1 cellular context compared by ENCODE assay signal in genomic region chr6:130365166-130366010, GRCh38.
A peak's percentile ranks its signal among the peaks of the same experiment; 100 is the strongest.
TF ChIP-seq lines count a peak whose summit lies in the region.

No MANE protein-coding gene starts in this region.

TF ChIP-seq in HEK293, 187 proteins besides CTCF, POLR2A, EP300 and RAD21 (continued from another document):
- TF ChIP-seq ZFP41 (tag by site-specific recombination; IDR thresholded peaks at IDR 0.05; ENCODE audit: borderline replicate concordance) (no peak), SP7 (tag by site-specific recombination; IDR thresholded peaks at IDR 0.05) (peak; percentile 39; the same call in 1 of the 2 replicates), ZNF362 (tag by site-specific recombination; IDR thresholded peaks at IDR 0.05) (no peak), AEBP2 (tag by site-specific recombination; IDR thresholded peaks at IDR 0.05; ENCODE audit: borderline replicate concordance) (no peak), REPIN1 (tag by site-specific recombination; IDR thresholded peaks at IDR 0.05; ENCODE audit: low read depth) (no peak), KLF9 (tag by site-specific recombination; IDR thresholded peaks at IDR 0.05; ENCODE audit: low read depth) (peak; percentile 89), SETDB1 (IDR thresholded peaks at IDR 0.05; ENCODE audit: insufficient read length, low read length) (no peak), ZNF155 (tag by site-specific recombination; IDR thresholded peaks at IDR 0.05) (no peak), ZNF521 (tag by site-specific recombination; IDR thresholded peaks at IDR 0.05) (no peak), RBAK (tag by site-specific recombination; IDR thresholded peaks at IDR 0.05) (no peak), ZBTB7A (tag by site-specific recombination; IDR thresholded peaks at IDR 0.05; ENCODE audit: low read depth) (no peak), HIC1 (tag by site-specific recombination; IDR thresholded peaks at IDR 0.05) (no peak), ZNF169 (tag by site-specific recombination; IDR thresholded peaks at IDR 0.05) (no peak), KLF10 (tag by site-specific recombination; IDR thresholded peaks at IDR 0.05) (peak; percentile 79), ZFP37 (tag by site-specific recombination; IDR thresholded peaks at IDR 0.05) (peak; percentile 44; the same call in 1 of the 2 replicates), ZBTB8A (tag by site-specific recombination; IDR thresholded peaks at IDR 0.05) (peak; percentile 85), ZNF292 (tag by site-specific recombination; IDR thresholded peaks at IDR 0.05; ENCODE audit: borderline replicate concordance, low read depth) (no peak), ZNF658 (tag by site-specific recombination; IDR thresholded peaks at IDR 0.05) (no peak), ZNF19 (tag by site-specific recombination; IDR thresholded peaks at IDR 0.05; ENCODE audit: low read depth) (no peak), ZNF37A (tag by site-specific recombination; IDR thresholded peaks at IDR 0.05) (no peak), ZNF510 (tag by site-specific recombination; IDR thresholded peaks at IDR 0.05; ENCODE audit: insufficient replicate concordance) (no peak), YY1 (tag by site-specific recombination; IDR thresholded peaks at IDR 0.05) (no peak), ZNF768 (tag by site-specific recombination; IDR thresholded peaks at IDR 0.05) (no peak), ZNF560 (tag by site-specific recombination; IDR thresholded peaks at IDR 0.05; ENCODE audit: borderline replicate concordance) (no peak), YY2 (tag by site-specific recombination; IDR thresholded peaks at IDR 0.05) (no peak), ZNF157 (tag by site-specific recombination; IDR thresholded peaks at IDR 0.05) (no peak), IKZF3 (tag by site-specific recombination; IDR thresholded peaks at IDR 0.05) (no peak; the same call in 1 of the 2 replicates), ZNF184 (tag by site-specific recombination; IDR thresholded peaks at IDR 0.05) (no peak)
- TF ChIP-seq, protein P1, sequence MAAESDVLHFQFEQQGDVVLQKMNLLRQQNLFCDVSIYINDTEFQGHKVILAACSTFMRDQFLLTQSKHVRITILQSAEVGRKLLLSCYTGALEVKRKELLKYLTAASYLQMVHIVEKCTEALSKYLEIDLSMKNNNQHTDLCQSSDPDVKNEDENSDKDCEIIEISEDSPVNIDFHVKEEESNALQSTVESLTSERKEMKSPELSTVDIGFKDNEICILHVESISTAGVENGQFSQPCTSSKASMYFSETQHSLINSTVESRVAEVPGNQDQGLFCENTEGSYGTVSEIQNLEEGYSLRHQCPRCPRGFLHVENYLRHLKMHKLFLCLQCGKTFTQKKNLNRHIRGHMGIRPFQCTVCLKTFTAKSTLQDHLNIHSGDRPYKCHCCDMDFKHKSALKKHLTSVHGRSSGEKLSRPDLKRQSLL (tag by site-specific recombination; IDR thresholded peaks at IDR 0.05), result no peak
- TF ChIP-seq, protein P2, sequence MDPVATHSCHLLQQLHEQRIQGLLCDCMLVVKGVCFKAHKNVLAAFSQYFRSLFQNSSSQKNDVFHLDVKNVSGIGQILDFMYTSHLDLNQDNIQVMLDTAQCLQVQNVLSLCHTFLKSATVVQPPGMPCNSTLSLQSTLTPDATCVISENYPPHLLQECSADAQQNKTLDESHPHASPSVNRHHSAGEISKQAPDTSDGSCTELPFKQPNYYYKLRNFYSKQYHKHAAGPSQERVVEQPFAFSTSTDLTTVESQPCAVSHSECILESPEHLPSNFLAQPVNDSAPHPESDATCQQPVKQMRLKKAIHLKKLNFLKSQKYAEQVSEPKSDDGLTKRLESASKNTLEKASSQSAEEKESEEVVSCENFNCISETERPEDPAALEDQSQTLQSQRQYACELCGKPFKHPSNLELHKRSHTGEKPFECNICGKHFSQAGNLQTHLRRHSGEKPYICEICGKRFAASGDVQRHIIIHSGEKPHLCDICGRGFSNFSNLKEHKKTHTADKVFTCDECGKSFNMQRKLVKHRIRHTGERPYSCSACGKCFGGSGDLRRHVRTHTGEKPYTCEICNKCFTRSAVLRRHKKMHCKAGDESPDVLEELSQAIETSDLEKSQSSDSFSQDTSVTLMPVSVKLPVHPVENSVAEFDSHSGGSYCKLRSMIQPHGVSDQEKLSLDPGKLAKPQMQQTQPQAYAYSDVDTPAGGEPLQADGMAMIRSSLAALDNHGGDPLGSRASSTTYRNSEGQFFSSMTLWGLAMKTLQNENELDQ (tag by site-specific recombination; IDR thresholded peaks at IDR 0.05; ENCODE audit: low read depth), result no peak
- TF ChIP-seq, protein P3, sequence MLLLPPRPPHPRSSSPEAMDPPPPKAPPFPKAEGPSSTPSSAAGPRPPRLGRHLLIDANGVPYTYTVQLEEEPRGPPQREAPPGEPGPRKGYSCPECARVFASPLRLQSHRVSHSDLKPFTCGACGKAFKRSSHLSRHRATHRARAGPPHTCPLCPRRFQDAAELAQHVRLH (tag by site-specific recombination; IDR thresholded peaks at IDR 0.05), result no peak
- TF ChIP-seq, protein P4, sequence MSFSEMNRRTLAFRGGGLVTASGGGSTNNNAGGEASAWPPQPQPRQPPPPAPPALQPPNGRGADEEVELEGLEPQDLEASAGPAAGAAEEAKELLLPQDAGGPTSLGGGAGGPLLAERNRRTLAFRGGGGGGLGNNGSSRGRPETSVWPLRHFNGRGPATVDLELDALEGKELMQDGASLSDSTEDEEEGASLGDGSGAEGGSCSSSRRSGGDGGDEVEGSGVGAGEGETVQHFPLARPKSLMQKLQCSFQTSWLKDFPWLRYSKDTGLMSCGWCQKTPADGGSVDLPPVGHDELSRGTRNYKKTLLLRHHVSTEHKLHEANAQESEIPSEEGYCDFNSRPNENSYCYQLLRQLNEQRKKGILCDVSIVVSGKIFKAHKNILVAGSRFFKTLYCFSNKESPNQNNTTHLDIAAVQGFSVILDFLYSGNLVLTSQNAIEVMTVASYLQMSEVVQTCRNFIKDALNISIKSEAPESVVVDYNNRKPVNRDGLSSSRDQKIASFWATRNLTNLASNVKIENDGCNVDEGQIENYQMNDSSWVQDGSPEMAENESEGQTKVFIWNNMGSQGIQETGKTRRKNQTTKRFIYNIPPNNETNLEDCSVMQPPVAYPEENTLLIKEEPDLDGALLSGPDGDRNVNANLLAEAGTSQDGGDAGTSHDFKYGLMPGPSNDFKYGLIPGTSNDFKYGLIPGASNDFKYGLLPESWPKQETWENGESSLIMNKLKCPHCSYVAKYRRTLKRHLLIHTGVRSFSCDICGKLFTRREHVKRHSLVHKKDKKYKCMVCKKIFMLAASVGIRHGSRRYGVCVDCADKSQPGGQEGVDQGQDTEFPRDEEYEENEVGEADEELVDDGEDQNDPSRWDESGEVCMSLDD (tag by site-specific recombination; IDR thresholded peaks at IDR 0.05), result 0 out of 2 replicates have a peak, but pooled peaks have one; percentile 44
- TF ChIP-seq, protein P5, sequence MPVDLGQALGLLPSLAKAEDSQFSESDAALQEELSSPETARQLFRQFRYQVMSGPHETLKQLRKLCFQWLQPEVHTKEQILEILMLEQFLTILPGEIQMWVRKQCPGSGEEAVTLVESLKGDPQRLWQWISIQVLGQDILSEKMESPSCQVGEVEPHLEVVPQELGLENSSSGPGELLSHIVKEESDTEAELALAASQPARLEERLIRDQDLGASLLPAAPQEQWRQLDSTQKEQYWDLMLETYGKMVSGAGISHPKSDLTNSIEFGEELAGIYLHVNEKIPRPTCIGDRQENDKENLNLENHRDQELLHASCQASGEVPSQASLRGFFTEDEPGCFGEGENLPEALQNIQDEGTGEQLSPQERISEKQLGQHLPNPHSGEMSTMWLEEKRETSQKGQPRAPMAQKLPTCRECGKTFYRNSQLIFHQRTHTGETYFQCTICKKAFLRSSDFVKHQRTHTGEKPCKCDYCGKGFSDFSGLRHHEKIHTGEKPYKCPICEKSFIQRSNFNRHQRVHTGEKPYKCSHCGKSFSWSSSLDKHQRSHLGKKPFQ (tag by site-specific recombination; IDR thresholded peaks at IDR 0.05), result no peak
- TF ChIP-seq, protein P6, sequence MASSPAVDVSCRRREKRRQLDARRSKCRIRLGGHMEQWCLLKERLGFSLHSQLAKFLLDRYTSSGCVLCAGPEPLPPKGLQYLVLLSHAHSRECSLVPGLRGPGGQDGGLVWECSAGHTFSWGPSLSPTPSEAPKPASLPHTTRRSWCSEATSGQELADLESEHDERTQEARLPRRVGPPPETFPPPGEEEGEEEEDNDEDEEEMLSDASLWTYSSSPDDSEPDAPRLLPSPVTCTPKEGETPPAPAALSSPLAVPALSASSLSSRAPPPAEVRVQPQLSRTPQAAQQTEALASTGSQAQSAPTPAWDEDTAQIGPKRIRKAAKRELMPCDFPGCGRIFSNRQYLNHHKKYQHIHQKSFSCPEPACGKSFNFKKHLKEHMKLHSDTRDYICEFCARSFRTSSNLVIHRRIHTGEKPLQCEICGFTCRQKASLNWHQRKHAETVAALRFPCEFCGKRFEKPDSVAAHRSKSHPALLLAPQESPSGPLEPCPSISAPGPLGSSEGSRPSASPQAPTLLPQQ (tag by site-specific recombination; IDR thresholded peaks at IDR 0.05), result peak; percentile 77; the same call in 1 of the 2 replicates
TF ChIP-seq in HEK293: peak in this region for 27.
